In the genomic region with DNA sequence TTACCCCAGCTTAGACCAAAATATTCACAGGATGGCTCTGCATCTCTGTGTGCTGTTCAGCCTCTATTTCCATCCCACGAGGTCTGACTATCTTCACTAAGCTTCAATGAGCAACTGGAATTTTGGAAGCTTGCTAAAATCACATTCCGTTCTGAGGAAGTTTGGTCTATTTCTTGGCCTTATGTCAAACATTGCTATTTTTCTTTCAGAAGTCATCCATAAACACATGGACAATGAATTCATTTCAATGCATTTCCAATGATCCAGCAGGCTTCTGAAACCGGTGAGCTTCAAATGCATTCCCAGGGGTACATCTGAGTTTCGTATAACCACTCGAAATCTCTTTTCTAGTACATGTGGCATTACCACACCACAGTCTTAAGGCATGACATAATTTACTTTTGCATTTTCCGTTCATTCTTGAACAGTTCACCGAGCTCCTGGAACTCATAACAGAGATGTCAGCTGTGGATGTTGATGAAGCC, we compare ENCODE assay signal across 16 cellular contexts.
DNase-seq lines count a peak whose midpoint lies in the region; ATAC-seq, FAIRE-seq and TF ChIP-seq lines count a peak whose summit lies in the region.
"Had no signal": no experiment of that assay in that cellular context is flagged by ENCODE, and none has a peak within 500 bp of the region (broad histone marks: within the 10 kb centered on the region; RNA-seq: fewer than 3 reads in every experiment).

No MANE protein-coding gene starts in this region.

- CTCF ChIA-PET in HepG2 (lab: Yijun Ruan, JAX; ENCODE audit: low intra/inter-chr PET ratio, low total read pairs) = no interaction called here

- no peak overlapping the region for H2AFZ ChIP-seq in HepG2 (ENCODE audit: low read length)

- TF ChIP-seq EP300 in HepG2 (IDR thresholded peaks at IDR 0.05; ENCODE audit: low read depth in 2 of 2, low read length in 2 of 2) (no peak), HepG2 (CRISPR knock-in tag; IDR thresholded peaks at IDR 0.05; ENCODE audit: borderline replicate concordance) (no peak), gastroesophageal sphincter (IDR thresholded peaks at IDR 0.05) (no peak)

- no peak overlapping the region for H3K27ac Mint-ChIP-seq in activated T-helper 2 cell treated with anti-CD3 and anti-CD28 coated beads, Interferon-gamma antibody, Interleukin-2, Interleukin-4, amounts not matched to agents 10 μg/mL and 5 μg/mL and 100 μg/mL, durations not matched to agents 14 hours and 24 hours and 36 hours
- H3K27ac Mint-ChIP-seq: activated CD4-positive, alpha-beta T cell treated with anti-CD3 and anti-CD28 coated beads for 36 hours; activated naive CD8-positive, alpha-beta T cell treated with anti-CD3 and anti-CD28 coated beads, Interleukin-2, amount 50 U/mL, for 24 hours; HFFc6; T-helper 1 cell treated with Interleukin-12 subunit alpha and Interleukin-12 subunit beta and Interleukin-4 antibody, amounts not matched to agents 30 μg/mL and 1 μg/mL, for 36 hours; type B pancreatic cell had no signal

- H3K79me2 ChIP-seq in HepG2 (ENCODE audit: insufficient read depth, low read length) = no peaks in the 10 kb centered on the region

- H3K4me1 Mint-ChIP-seq in activated T-helper 2 cell treated with anti-CD3 and anti-CD28 coated beads, Interferon-gamma antibody, Interleukin-2, Interleukin-4, amounts not matched to agents 10 μg/mL and 5 μg/mL and 100 μg/mL, durations not matched to agents 14 hours and 24 hours and 36 hours (ENCODE audit: low read depth) = peaks cover 6% of the 10 kb centered on the region
- H3K4me1 Mint-ChIP-seq: activated CD4-positive, alpha-beta T cell treated with anti-CD3 and anti-CD28 coated beads for 36 hours; activated naive CD8-positive, alpha-beta T cell treated with anti-CD3 and anti-CD28 coated beads, Interleukin-2, amount 50 U/mL, for 24 hours had no signal

- H3K9me3 ChIP-seq in liver (ENCODE audit: control insufficient read depth in 4 of 4, low read length in 3 of 4) (peaks cover 0 to 3% (median 0%) of the 10 kb centered on the region in 4 donors), HepG2 (ENCODE audit: low read length) (no peaks in the 10 kb centered on the region), gastroesophageal sphincter (no peaks in the 10 kb centered on the region), BE2C (no peaks in the 10 kb centered on the region)

- in situ Hi-C loops in HepG2 (cut with HindIII; ENCODE audit: extremely low pct_ligation_motif_present, low pct_unique_long_range_greater_than_20kb) = no loop called here

- H3K27ac ChIP-seq in liver (ENCODE audit: low read depth in 1 of 2, low read length in 2 of 2) (no peak overlapping the region), HepG2 (ENCODE audit: extremely low read length, insufficient read depth, low read length) (no peak overlapping the region), gastroesophageal sphincter (peak overlapping the region; percentile 45 to 78 (median 70))
- H3K27ac ChIP-seq: HL-60 had no signal

- no peaks in the 10 kb centered on the region for H3K27me3 Mint-ChIP-seq in activated T-helper 2 cell treated with anti-CD3 and anti-CD28 coated beads, Interferon-gamma antibody, Interleukin-2, Interleukin-4, amounts not matched to agents 10 μg/mL and 5 μg/mL and 100 μg/mL, durations not matched to agents 14 hours and 24 hours and 36 hours (ENCODE audit: low read depth)

- no peak for TF ChIP-seq POLR2A in HepG2 (IDR thresholded peaks at IDR 0.05; ENCODE audit: insufficient read depth in 1 of 2, low read depth in 2 of 2, low read length in 2 of 2)
- TF ChIP-seq POLR2A in gastroesophageal sphincter (IDR thresholded peaks at IDR 0.05) = no peak

- no peaks in the 10 kb centered on the region for H3K36me3 Mint-ChIP-seq in activated T-helper 2 cell treated with anti-CD3 and anti-CD28 coated beads, Interferon-gamma antibody, Interleukin-2, Interleukin-4, amounts not matched to agents 10 μg/mL and 5 μg/mL and 100 μg/mL, durations not matched to agents 14 hours and 24 hours and 36 hours (ENCODE audit: low read depth)
- H3K36me3 Mint-ChIP-seq: type B pancreatic cell had no signal

- H3K27me3 ChIP-seq in liver (ENCODE audit: control insufficient read depth in 4 of 4, insufficient read depth in 4 of 4, low read length in 3 of 4) (peaks cover 0 to 2% (median 0%) of the 10 kb centered on the region in 4 donors), HepG2 (ENCODE audit: control insufficient read depth in 1 of 2, insufficient read depth in 2 of 2, low read length in 2 of 2) (peaks cover 0 to 14% of the 10 kb centered on the region in 2 experiments; a peak in 2 of 5 replicates), gastroesophageal sphincter (no peaks in the 10 kb centered on the region), BE2C (no peaks in the 10 kb centered on the region)

- H4K20me1 ChIP-seq in HepG2 (ENCODE audit: insufficient read depth, low read length) = no peaks in the 10 kb centered on the region

- FAIRE-seq in HepG2 (lab: Jason Lieb, UNC) = no peak

- TF ChIP-seq CTCF in liver (IDR thresholded peaks at IDR 0.05; ENCODE audit: low read depth, low read length, missing input control) (no peak), HepG2 (CRISPR knock-in tag; IDR thresholded peaks at IDR 0.05) (no peak), gastroesophageal sphincter (IDR thresholded peaks at IDR 0.05) (no peak), omental fat pad (IDR thresholded peaks at IDR 0.05) (no peak), BE2C (IDR thresholded peaks at IDR 0.05; ENCODE audit: low read depth, low read length) (no peak)

- H3K4me3 ChIP-seq in liver (ENCODE audit: low read depth in 1 of 3, low read length in 3 of 3) = no peak overlapping the region
- H3K4me3 ChIP-seq in HepG2 (replicated peaks in 1 of 3; ENCODE audit: insufficient read depth in 1 of 3, low read depth in 2 of 3, low read length in 3 of 3) = no peak overlapping the region
- H3K4me3 ChIP-seq in gastroesophageal sphincter = no peak overlapping the region
- no peak overlapping the region for H3K4me3 ChIP-seq in BE2C (ENCODE audit: low read depth, low read length)

- H3K36me3 ChIP-seq in liver (ENCODE audit: control insufficient read depth in 4 of 4, insufficient read depth in 3 of 4, low read depth in 1 of 4, low read length in 3 of 4) (no peaks in the 10 kb centered on the region), HepG2 (replicated peaks in 1 of 2; ENCODE audit: control insufficient read depth in 1 of 2, insufficient read depth in 2 of 2, low read length in 2 of 2) (no peaks in the 10 kb centered on the region), gastroesophageal sphincter (no peaks in the 10 kb centered on the region), BE2C (no peaks in the 10 kb centered on the region)

- intact Hi-C loops in HepG2 (cut with micrococcal nuclease; ENCODE audit: unreplicated experiment) = no loop called here
- intact Hi-C loops in activated T-helper 2 cell treated with anti-CD3 and anti-CD28 coated beads, Interferon-gamma antibody, Interleukin-2, Interleukin-4, amounts not matched to agents 10 μg/mL and 5 μg/mL and 100 μg/mL, durations not matched to agents 14 hours and 24 hours and 36 hours (cut with micrococcal nuclease) = no loop called here

- no peak for ATAC-seq in HepG2
- ATAC-seq in gastroesophageal sphincter = peak; percentile 91
- ATAC-seq in omental fat pad (ENCODE audit: low FRiP score) = peak; percentile 50
- ATAC-seq: activated CD4-positive, alpha-beta T cell treated with anti-CD3 and anti-CD28 coated beads for 36 hours; activated naive CD8-positive, alpha-beta T cell treated with anti-CD3 and anti-CD28 coated beads, Interleukin-2, amount 50 U/mL, for 24 hours had no signal

- no peak overlapping the region for H3K4me3 Mint-ChIP-seq in activated T-helper 2 cell treated with anti-CD3 and anti-CD28 coated beads, Interferon-gamma antibody, Interleukin-2, Interleukin-4, amounts not matched to agents 10 μg/mL and 5 μg/mL and 100 μg/mL, durations not matched to agents 14 hours and 24 hours and 36 hours (ENCODE audit: low read depth)
- H3K4me3 Mint-ChIP-seq: activated CD4-positive, alpha-beta T cell treated with anti-CD3 and anti-CD28 coated beads for 36 hours; activated naive CD8-positive, alpha-beta T cell treated with anti-CD3 and anti-CD28 coated beads, Interleukin-2, amount 50 U/mL, for 24 hours; HFFc6; T-helper 1 cell treated with Interleukin-12 subunit alpha and Interleukin-12 subunit beta and Interleukin-4 antibody, amounts not matched to agents 30 μg/mL and 1 μg/mL, for 36 hours; type B pancreatic cell had no signal

- H3K4me2 ChIP-seq in HepG2 (ENCODE audit: low read depth, low read length) = no peak overlapping the region

- H3K9me3 Mint-ChIP-seq in activated T-helper 2 cell treated with anti-CD3 and anti-CD28 coated beads, Interferon-gamma antibody, Interleukin-2, Interleukin-4, amounts not matched to agents 10 μg/mL and 5 μg/mL and 100 μg/mL, durations not matched to agents 14 hours and 24 hours and 36 hours = no peaks in the 10 kb centered on the region
- H3K9me3 Mint-ChIP-seq: activated naive CD8-positive, alpha-beta T cell treated with anti-CD3 and anti-CD28 coated beads, Interleukin-2, amount 50 U/mL, for 24 hours; T-helper 1 cell treated with Interleukin-12 subunit alpha and Interleukin-12 subunit beta and Interleukin-4 antibody, amounts not matched to agents 30 μg/mL and 1 μg/mL, for 36 hours had no signal

- POLR2A ChIA-PET in HepG2 (lab: Yijun Ruan, JAX) = no interaction called here

- no TSS peak for BruUV-seq in HepG2 (replicated peaks; lab: Mats Ljungman, UMichigan)

- H3K4me1 ChIP-seq in liver (ENCODE audit: control insufficient read depth in 4 of 4, insufficient read depth in 4 of 4, low read length in 3 of 4) (no peaks in the 10 kb centered on the region), HepG2 (ENCODE audit: insufficient read depth, low read length) (no peaks in the 10 kb centered on the region), gastroesophageal sphincter (peaks cover 0 to 32% (median 9%) of the 10 kb centered on the region in 3 donors), BE2C (no peaks in the 10 kb centered on the region)

- WGBS in liver = 75% methylated on average over 7 of the region's 7 CpGs
- WGBS in HepG2 (ENCODE audit: low lambda C conversion rate) = under 1% methylated on average over 7 of the region's 7 CpGs
- WGBS in gastroesophageal sphincter (ENCODE audit: low coverage in 1 of 2), 2 donors = 9 to 29% methylated on average over 4 to 7 of the region's 7 CpGs

- DNase-seq in HepG2 (ENCODE audit: low spot score) (no peak), omental fat pad (ENCODE audit: low spot score) (no peak), NCI-H2107 treated with DMSO at 0.1 percent for 48 hours (lab: John Stamatoyannopoulos, UW; ENCODE audit: unreplicated experiment) (no peak), NCI-H2029 (lab: John Stamatoyannopoulos, UW) (no peak), BE2C (no peak)
- DNase-seq in activated T-helper 2 cell treated with anti-CD3 and anti-CD28 coated beads, Interferon-gamma antibody, Interleukin-2, Interleukin-4, amounts not matched to agents 10 μg/mL and 5 μg/mL and 100 μg/mL, durations not matched to agents 14 hours and 24 hours and 36 hours (ENCODE audit: low spot score) = no peak
- DNase-seq: activated CD4-positive, alpha-beta T cell treated with anti-CD3 and anti-CD28 coated beads for 36 hours; activated naive CD8-positive, alpha-beta T cell treated with anti-CD3 and anti-CD28 coated beads, Interleukin-2, amount 50 U/mL, for 24 hours; activated T-cell treated with anti-CD3 and anti-CD28 coated beads, Interleukin-2, amount 50 U/mL, for 1 hour; HFFc6; NCI-H526 treated with DMSO at 0.1 percent for 48 hours had no signal

- TF ChIP-seq RAD21 in liver (IDR thresholded peaks at IDR 0.05) = no peak
- no peak for TF ChIP-seq RAD21 in HepG2 (CRISPR knock-in tag; IDR thresholded peaks at IDR 0.05)

- no peak overlapping the region for H3K9ac ChIP-seq in liver (ENCODE audit: low read depth in 1 of 2, low read length in 2 of 2)
- H3K9ac ChIP-seq in HepG2 (ENCODE audit: insufficient read depth, low read depth, low read length) = no peak overlapping the region

Comparison
In these comparisons a context has a peak if more than half of its experiments do, and no peak if none do; other contexts are left out.
1. H3K27ac ChIP-seq: peak in gastroesophageal sphincter (4 of 4); none in liver (0 of 2) and HepG2 (single experiment).